Comparison of ENCODE assay signal across 19 cellular contexts in genomic region chr18:74682141-74682997, GRCh38.
A peak's percentile ranks its signal among the peaks of the same experiment; 100 is the strongest.
DNase-seq lines count a peak whose midpoint lies in the region; ATAC-seq and TF ChIP-seq lines count a peak whose summit lies in the region.
"Had no signal": no experiment of that assay in that cellular context is flagged by ENCODE, and none has a peak within 500 bp of the region (broad histone marks: within the 10 kb centered on the region; RNA-seq: fewer than 3 reads in every experiment).

No MANE protein-coding gene starts in this region.

- no peak overlapping the region for H3K4me3 ChIP-seq in epithelial cell of esophagus (ENCODE audit: low read length)
- no peak overlapping the region for H3K4me3 ChIP-seq in parathyroid adenoma (ENCODE audit: low read depth, low read length)
- no peak overlapping the region for H3K4me3 ChIP-seq in vagina
- H3K4me3 ChIP-seq: ovary had no signal

- H3K27ac ChIP-seq in parathyroid adenoma (no peak overlapping the region), vagina (no peak overlapping the region)
- H3K27ac ChIP-seq: ovary had no signal

- intact Hi-C loops in vagina (cut with DNase I): no loop called here

- peak overlapping the region; percentile 4 for H2AFZ ChIP-seq in parathyroid adenoma

- peaks cover 4% of the 10 kb centered on the region for H3K9me3 Mint-ChIP-seq in activated T-cell treated with anti-CD3 and anti-CD28 coated beads, Interleukin-2, amount 50 U/mL, for 24 hours
- peaks cover 4% of the 10 kb centered on the region for H3K9me3 Mint-ChIP-seq in activated T-cell treated with anti-CD3 and anti-CD28 coated beads, Interleukin-2, amount 50 U/mL, for 4 hours

- peaks cover 32% of the 10 kb centered on the region for H3K4me1 Mint-ChIP-seq in activated T-cell treated with anti-CD3 and anti-CD28 coated beads, Interleukin-2, amount 50 U/mL, for 24 hours (ENCODE audit: low read depth)
- H3K4me1 Mint-ChIP-seq in activated T-cell treated with anti-CD3 and anti-CD28 coated beads, Interleukin-2, amount 50 U/mL, for 4 hours (ENCODE audit: low read depth): peaks cover 12% of the 10 kb centered on the region
- H3K4me1 Mint-ChIP-seq: WTC11 had no signal

- H3K4me2 ChIP-seq in parathyroid adenoma (ENCODE audit: low read length): peak overlapping the region; percentile 1

- H3K79me2 ChIP-seq in parathyroid adenoma: no peaks in the 10 kb centered on the region

- TF ChIP-seq POLR2A in vagina (IDR thresholded peaks at IDR 0.05): no peak

- H3K36me3 ChIP-seq in parathyroid adenoma (ENCODE audit: control insufficient read depth, insufficient read depth, low read length) (no peaks in the 10 kb centered on the region), vagina (no peaks in the 10 kb centered on the region)
- H3K36me3 ChIP-seq: ovary had no signal

- no peak overlapping the region for H3K9ac ChIP-seq in parathyroid adenoma

- DNase-seq in activated T-cell treated with anti-CD3 and anti-CD28 coated beads, Interleukin-2, amount 50 U/mL, for 24 hours: no peak
- no peak for DNase-seq in activated T-cell treated with anti-CD3 and anti-CD28 coated beads, Interleukin-2, amount 50 U/mL, for 4 hours
- peak; percentile 85 for DNase-seq in NCI-H510A treated with DMSO at 0.1 percent for 48 hours (lab: John Stamatoyannopoulos, UW)
- peak; percentile 57 for DNase-seq in epithelial cell of esophagus (ENCODE audit: low read depth)
- no peak for DNase-seq in vagina (ENCODE audit: extremely low spot score in 2 of 2)
- no peak for DNase-seq in NCI-H1048 (lab: John Stamatoyannopoulos, UW)
- no peak for DNase-seq in activated CD4-positive, alpha-beta T cell treated with anti-CD3 and anti-CD28 coated beads, Interleukin-2, amount 50 U/mL, for 4 hours
- DNase-seq: activated naive CD4-positive, alpha-beta T cell treated with anti-CD3 and anti-CD28 coated beads for 36 hours; Caco-2; caudate nucleus; effector CD8-positive, alpha-beta T cell; GF-D8; Kasumi-1; NCI-H2029 treated with DMSO at 0.1 percent for 48 hours; ovary; SHP77; stimulated activated CD4-positive, alpha-beta T cell treated with anti-CD3 and anti-CD28 coated beads, Interleukin-4, amount 100 ng/mL, for 1 hour had no signal

- TF ChIP-seq CTCF in epithelial cell of esophagus (IDR thresholded peaks at IDR 0.05; ENCODE audit: insufficient read depth, low read depth, low read length, missing control alignments) (no peak), parathyroid adenoma (IDR thresholded peaks at IDR 0.05) (no peak), vagina (IDR thresholded peaks at IDR 0.05) (no peak)

- peak overlapping the region; percentile 6 for H3K27ac Mint-ChIP-seq in activated T-cell treated with anti-CD3 and anti-CD28 coated beads, Interleukin-2, amount 50 U/mL, for 24 hours
- H3K27ac Mint-ChIP-seq: activated naive CD4-positive, alpha-beta T cell treated with anti-CD3 and anti-CD28 coated beads for 36 hours; WTC11 had no signal

- H3K27me3 ChIP-seq in parathyroid adenoma (ENCODE audit: control insufficient read depth, insufficient read depth, low read length) (no peaks in the 10 kb centered on the region), vagina (no peaks in the 10 kb centered on the region)
- H3K27me3 ChIP-seq: ovary had no signal

- H3K4me1 ChIP-seq in parathyroid adenoma: no peaks in the 10 kb centered on the region
- peaks cover 4% of the 10 kb centered on the region for H3K4me1 ChIP-seq in vagina
- H3K4me1 ChIP-seq: Caco-2 had no signal

- no peak for ATAC-seq in activated T-cell treated with anti-CD3 and anti-CD28 coated beads, Interleukin-2, amount 50 U/mL, for 4 hours
- ATAC-seq: WTC11 had no signal

- no peaks in the 10 kb centered on the region for H3K27me3 Mint-ChIP-seq in activated T-cell treated with anti-CD3 and anti-CD28 coated beads, Interleukin-2, amount 50 U/mL, for 24 hours
- no peaks in the 10 kb centered on the region for H3K27me3 Mint-ChIP-seq in activated T-cell treated with anti-CD3 and anti-CD28 coated beads, Interleukin-2, amount 50 U/mL, for 4 hours (ENCODE audit: low read depth)

- no peak overlapping the region for H3K4me3 Mint-ChIP-seq in activated T-cell treated with anti-CD3 and anti-CD28 coated beads, Interleukin-2, amount 50 U/mL, for 24 hours
- no peak overlapping the region for H3K4me3 Mint-ChIP-seq in activated T-cell treated with anti-CD3 and anti-CD28 coated beads, Interleukin-2, amount 50 U/mL, for 4 hours
- H3K4me3 Mint-ChIP-seq: activated naive CD4-positive, alpha-beta T cell treated with anti-CD3 and anti-CD28 coated beads for 36 hours; WTC11 had no signal

- H3K9me3 ChIP-seq in parathyroid adenoma (ENCODE audit: control insufficient read depth, low read length) (no peaks in the 10 kb centered on the region), vagina (no peaks in the 10 kb centered on the region)
- H3K9me3 ChIP-seq: Caco-2, ovary had no signal

- peaks cover 50% of the 10 kb centered on the region for H3K36me3 Mint-ChIP-seq in activated T-cell treated with anti-CD3 and anti-CD28 coated beads, Interleukin-2, amount 50 U/mL, for 24 hours (ENCODE audit: low read depth)
- H3K36me3 Mint-ChIP-seq in activated T-cell treated with anti-CD3 and anti-CD28 coated beads, Interleukin-2, amount 50 U/mL, for 4 hours (ENCODE audit: insufficient read depth): peaks cover 44% of the 10 kb centered on the region

Comparison
In these comparisons a context has a peak if more than half of its experiments do, and no peak if none do; other contexts are left out.
1. DNase-seq: peak in NCI-H510A treated with DMSO at 0.1 percent for 48 hours (single experiment) and epithelial cell of esophagus (single experiment); none in activated T-cell treated with anti-CD3 and anti-CD28 coated beads, Interleukin-2, amount 50 U/mL, for 24 hours (single experiment), activated T-cell treated with anti-CD3 and anti-CD28 coated beads, Interleukin-2, amount 50 U/mL, for 4 hours (single experiment), vagina (0 of 2), NCI-H1048 (single experiment) and activated CD4-positive, alpha-beta T cell treated with anti-CD3 and anti-CD28 coated beads, Interleukin-2, amount 50 U/mL, for 4 hours (0 of 2).